ENCODE assay signal across 20 cellular contexts in the genomic region with DNA sequence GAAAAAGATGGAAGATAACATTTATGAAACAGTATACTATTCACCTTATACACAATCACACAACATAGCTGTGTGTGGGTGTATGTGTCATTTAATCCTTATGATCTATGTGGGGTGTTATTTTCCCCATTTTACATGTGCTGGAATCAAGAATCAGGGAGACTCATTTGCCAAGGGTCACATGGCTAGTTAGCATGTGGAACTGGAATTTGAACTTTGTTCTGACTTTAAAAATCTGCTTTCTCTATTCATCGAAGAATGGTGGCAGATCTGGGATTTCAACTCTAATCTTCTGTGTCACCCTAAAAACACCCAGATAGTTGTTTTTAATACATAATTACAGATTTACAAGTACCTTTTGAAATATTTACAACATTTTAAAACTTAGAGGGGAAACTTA.
DNase-seq lines count a peak whose midpoint lies in the region; ATAC-seq, FAIRE-seq and TF ChIP-seq lines count a peak whose summit lies in the region.
"Had no signal": no experiment of that assay in that cellular context is flagged by ENCODE, and none has a peak within 500 bp of the region (broad histone marks: within the 10 kb centered on the region; RNA-seq: fewer than 3 reads in every experiment).

No MANE protein-coding gene starts in this region.

- H3K27me3 ChIP-seq in liver (ENCODE audit: control insufficient read depth in 4 of 4, insufficient read depth in 4 of 4, low read length in 3 of 4) = no peaks in the 10 kb centered on the region
- H3K27me3 ChIP-seq: BLaER1 treated with 17β-estradiol and CSF1 and Interleukin-3, amounts not matched to agents 10 nM and 100 nM had no signal

- TF ChIP-seq CTCF in liver (IDR thresholded peaks at IDR 0.05; ENCODE audit: low read depth, low read length, missing input control) (no peak), retinal pigment epithelial cell (conservative IDR thresholded peaks at IDR 0.05; ENCODE audit: low read depth, low read length) (no peak)

- DNase-seq in left lobe of liver (ENCODE audit: low spot score) (no peak), retinal pigment epithelial cell (ENCODE audit: low read depth) (peak; percentile 8), urothelium cell line (ENCODE audit: low spot score) (no peak), NCI-H146 treated with DMSO at 0.1 percent for 48 hours (lab: John Stamatoyannopoulos, UW; ENCODE audit: unreplicated experiment) (no peak), COLO829 (ENCODE audit: low spot score) (no peak)
- DNase-seq in activated effector memory CD4-positive, alpha-beta T cell treated with Interleukin-2 at 50 U/mL for 16 hours = no peak
- DNase-seq: 8988T; AML-193; CD4-positive, alpha-beta T cell; CD8-positive, alpha-beta T cell; COR-L47; DMS79 treated with DMSO at 0.1 percent for 48 hours; GF-D8 had no signal

- no peak for TF ChIP-seq RAD21 in liver (IDR thresholded peaks at IDR 0.05)

- no peaks in the 10 kb centered on the region for H3K9me3 ChIP-seq in liver (ENCODE audit: control insufficient read depth in 4 of 4, low read length in 3 of 4)
- H3K9me3 ChIP-seq: BLaER1 treated with 17β-estradiol and CSF1 and Interleukin-3, amounts not matched to agents 10 nM and 100 nM had no signal

- ATAC-seq in left lobe of liver = peak; percentile 46
- no peak for ATAC-seq in HG03460 (IDR thresholded peaks at IDR 0.05; ENCODE audit: unreplicated experiment)
- ATAC-seq: CD8-positive, alpha-beta T cell had no signal

- H3K36me3 ChIP-seq in liver (ENCODE audit: control insufficient read depth in 4 of 4, insufficient read depth in 3 of 4, low read depth in 1 of 4, low read length in 3 of 4) = no peaks in the 10 kb centered on the region
- H3K36me3 ChIP-seq: BLaER1 treated with 17β-estradiol and CSF1 and Interleukin-3, amounts not matched to agents 10 nM and 100 nM had no signal

- FAIRE-seq in urothelium cell line (lab: Jason Lieb, UNC) = peak; percentile 65
- FAIRE-seq: A204.1, D721Med, GM12891 had no signal

- H3K4me3 ChIP-seq in liver (ENCODE audit: low read depth in 1 of 3, low read length in 3 of 3) (no peak overlapping the region), retinal pigment epithelial cell (ENCODE audit: low read length) (no peak overlapping the region)
- H3K4me3 ChIP-seq: BLaER1 treated with 17β-estradiol and CSF1 and Interleukin-3, amounts not matched to agents 10 nM and 100 nM had no signal

- H3K4me1 ChIP-seq in liver (ENCODE audit: control insufficient read depth in 4 of 4, insufficient read depth in 4 of 4, low read length in 3 of 4) = peaks cover 0 to 2% (median 2%) of the 10 kb centered on the region in 4 donors
- H3K4me1 ChIP-seq: BLaER1 treated with 17β-estradiol and CSF1 and Interleukin-3, amounts not matched to agents 10 nM and 100 nM had no signal

- H3K9ac ChIP-seq in liver (ENCODE audit: low read depth in 1 of 2, low read length in 2 of 2) = no peak overlapping the region
- H3K9ac ChIP-seq: BLaER1 treated with 17β-estradiol and CSF1 and Interleukin-3, amounts not matched to agents 10 nM and 100 nM had no signal

- WGBS in liver = 33% methylated on average over 1 of the region's 1 CpG

- H3K27ac ChIP-seq in liver (ENCODE audit: low read depth in 1 of 2, low read length in 2 of 2) = no peak overlapping the region
- H3K27ac ChIP-seq: BLaER1 treated with 17β-estradiol and CSF1 and Interleukin-3, amounts not matched to agents 10 nM and 100 nM; C4-2B had no signal

TF ChIP-seq in liver, 16 proteins besides CTCF, POLR2A, EP300 and RAD21:
- peak; percentile 33 for TF ChIP-seq HNF4G (IDR thresholded peaks at IDR 0.05)
- TF ChIP-seq, protein P1, sequence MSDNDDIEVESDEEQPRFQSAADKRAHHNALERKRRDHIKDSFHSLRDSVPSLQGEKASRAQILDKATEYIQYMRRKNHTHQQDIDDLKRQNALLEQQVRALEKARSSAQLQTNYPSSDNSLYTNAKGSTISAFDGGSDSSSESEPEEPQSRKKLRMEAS (IDR thresholded peaks at IDR 0.05) = peak; percentile 26
- peak; percentile 51 for TF ChIP-seq SP1 (IDR thresholded peaks at IDR 0.05)
- TF ChIP-seq HNF4A (conservative IDR thresholded peaks at IDR 0.05) = peak; percentile 81 to 86
- no peak for TF ChIP-seq YY1 (IDR thresholded peaks at IDR 0.05)
- TF ChIP-seq, protein P2, sequence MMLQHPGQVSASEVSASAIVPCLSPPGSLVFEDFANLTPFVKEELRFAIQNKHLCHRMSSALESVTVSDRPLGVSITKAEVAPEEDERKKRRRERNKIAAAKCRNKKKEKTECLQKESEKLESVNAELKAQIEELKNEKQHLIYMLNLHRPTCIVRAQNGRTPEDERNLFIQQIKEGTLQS (IDR thresholded peaks at IDR 0.05) = no peak
